8 cellular contexts compared by ENCODE assay signal in the genomic region with DNA sequence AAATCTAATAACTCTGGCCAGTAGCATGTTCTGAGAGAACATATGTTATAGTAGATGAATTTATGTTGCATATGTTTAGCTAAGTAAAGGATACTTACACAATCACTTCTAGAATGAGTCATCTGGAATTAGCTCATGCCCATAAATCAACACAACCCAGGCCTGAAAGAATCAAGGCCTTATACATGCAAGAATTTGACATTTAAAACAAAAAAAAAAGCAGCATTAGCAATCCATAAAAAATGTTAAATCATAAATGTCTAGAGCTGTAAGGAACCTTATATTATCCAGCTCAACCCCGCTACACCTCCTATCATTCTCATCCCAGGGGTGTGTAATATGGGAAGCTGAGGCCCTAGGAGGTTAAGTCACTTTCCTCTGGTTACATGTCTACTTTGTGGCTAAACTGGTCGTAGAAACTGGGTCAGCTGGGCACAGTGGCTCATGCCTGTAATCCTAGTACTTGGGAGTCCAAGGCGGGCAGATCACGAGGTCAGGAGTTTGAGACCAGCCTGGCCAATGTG.
DNase-seq lines count a peak whose midpoint lies in the region; ATAC-seq, FAIRE-seq and TF ChIP-seq lines count a peak whose summit lies in the region.

No MANE protein-coding gene starts in this region.

- H4K20me1 ChIP-seq in osteoblast (ENCODE audit: insufficient read depth, low read length): no peaks in the 10 kb centered on the region

- CTCF ChIA-PET in GM10248 (lab: Yijun Ruan, JAX): interaction anchor here (0.9 kb wide), 1 partner anchor 13 kb away, joined by 3 read pairs; no protein-coding TSS in a partner anchor

- H3K36me3 ChIP-seq in osteoblast (ENCODE audit: insufficient read depth, low read length): no peaks in the 10 kb centered on the region

- H3K4me2 ChIP-seq in osteoblast (ENCODE audit: insufficient read depth, low read length): peak overlapping the region; percentile 40

- no peak for ATAC-seq in HG03039 (IDR thresholded peaks at IDR 0.05; ENCODE audit: unreplicated experiment)
- no peak for ATAC-seq in GM21360 (IDR thresholded peaks at IDR 0.05; ENCODE audit: unreplicated experiment)

- H2AFZ ChIP-seq in osteoblast (ENCODE audit: low read length): no peak overlapping the region

- FAIRE-seq in GM19239 (lab: Jason Lieb, UNC): no peak

- no peaks in the 10 kb centered on the region for H3K27me3 ChIP-seq in osteoblast (ENCODE audit: insufficient read depth, low read length)

- H3K27ac ChIP-seq in osteoblast (ENCODE audit: low read depth, low read length): peak overlapping the region; percentile 88

- no peaks in the 10 kb centered on the region for H3K79me2 ChIP-seq in osteoblast (ENCODE audit: insufficient read depth, low read length)

- no peaks in the 10 kb centered on the region for H3K9me3 ChIP-seq in osteoblast (ENCODE audit: low read depth, low read length)

- H3K4me3 ChIP-seq in cardiac fibroblast (replicated peaks in 1 of 2; ENCODE audit: low read depth in 2 of 2, low read length in 2 of 2): no peak overlapping the region
- H3K4me3 ChIP-seq in osteoblast (ENCODE audit: insufficient read depth, low read length): no peak overlapping the region

- peaks cover 41% of the 10 kb centered on the region for H3K4me1 ChIP-seq in osteoblast (ENCODE audit: insufficient read depth, low read length)

- TF ChIP-seq CTCF in cardiac fibroblast (IDR thresholded peaks at IDR 0.05; ENCODE audit: low read depth, low read length): no peak
- TF ChIP-seq CTCF in osteoblast (IDR thresholded peaks at IDR 0.05; ENCODE audit: extremely low read depth, low read depth, low read length): no peak
- TF ChIP-seq CTCF in GM10248 (IDR thresholded peaks at IDR 0.05; ENCODE audit: control extremely low read depth, extremely low read depth, low read depth, missing control alignments): no peak

- DNase-seq in Daoy (ENCODE audit: low read depth) (peak; percentile 86), NCI-H226 (peak; percentile 94), cardiac fibroblast (ENCODE audit: low read depth in 2 of 2) (peak; percentile 94 to 96), osteoblast (ENCODE audit: insufficient read length, low spot score, missing footprints) (peak; percentile 61), GM19239 (ENCODE audit: insufficient read length, low spot score) (no peak), GM10248 (ENCODE audit: extremely low spot score) (no peak)

- POLR2A ChIA-PET in GM10248 (lab: Yijun Ruan, JAX): interaction anchor here (0.6 kb wide), 1 partner anchor 55 kb away, joined by 5 read pairs; no protein-coding TSS in a partner anchor

Comparison
In these comparisons a context has a peak if more than half of its experiments do, and no peak if none do; other contexts are left out.
1. DNase-seq: peak in Daoy (single experiment), NCI-H226 (single experiment), cardiac fibroblast (2 of 2) and osteoblast (single experiment); none in GM19239 (single experiment) and GM10248 (single experiment).